In genomic region chr11:57214087-57214395, GRCh38 we compare ENCODE assay signal across 16 cellular contexts. TPM values are rescaled to one million over a fixed set of nuclear protein-coding genes. Genes with fewer than 3 reads are reported as not detected.
DNase-seq lines count a peak whose midpoint lies in the region; ATAC-seq and TF ChIP-seq lines count a peak whose summit lies in the region.
"Had no signal": no experiment of that assay in that cellular context is flagged by ENCODE, and none has a peak within 500 bp of the region (broad histone marks: within the 10 kb centered on the region; RNA-seq: fewer than 3 reads in every experiment).

No MANE protein-coding gene starts in this region.

- peak overlapping the region; percentile 24 for H3K9ac ChIP-seq in NT2/D1 (ENCODE audit: insufficient read length, low read depth)

- no peaks in the 10 kb centered on the region for H3K9me3 ChIP-seq in NT2/D1 (ENCODE audit: insufficient read depth, low read length)
- H3K9me3 ChIP-seq: gastrocnemius medialis, tibial nerve had no signal

- no peak for TF ChIP-seq CTCF in foreskin keratinocyte (conservative IDR thresholded peaks at IDR 0.05)
- no peak for TF ChIP-seq CTCF in omental fat pad (IDR thresholded peaks at IDR 0.05)

- DNase-seq in ELF-1 (ENCODE audit: low read depth, low spot score), result peak; percentile 50
- DNase-seq in NT2/D1 (ENCODE audit: low read depth, low spot score), result no peak
- DNase-seq in foreskin keratinocyte, result no peak
- DNase-seq in omental fat pad (ENCODE audit: low spot score), result no peak
- DNase-seq in GM19240 (ENCODE audit: insufficient read length, low spot score), result no peak
- no peak for DNase-seq in ecto neural progenitor cell (ENCODE audit: low spot score)
- DNase-seq in activated CD4-positive, alpha-beta T cell treated with anti-CD3 and anti-CD28 coated beads, Interleukin-2, amount 50 U/mL, for 4 hours, result no peak
- DNase-seq: gastrocnemius medialis; NCI-H1105; NCI-H510A treated with DMSO at 0.1 percent for 48 hours; stimulated activated CD4-positive, alpha-beta T cell treated with anti-CD3 and anti-CD28 coated beads, Interleukin-2, amount 100 ng/mL, for 24 hours had no signal

- no peak overlapping the region for H3K4me3 ChIP-seq in NT2/D1 (ENCODE audit: insufficient read length, low read depth)
- H3K4me3 ChIP-seq: gastrocnemius medialis, tibial nerve had no signal

- peak; percentile 7 for ATAC-seq in foreskin keratinocyte
- ATAC-seq in omental fat pad (ENCODE audit: low FRiP score), result peak; percentile 15
- ATAC-seq in HG03097 (IDR thresholded peaks at IDR 0.05; ENCODE audit: low FRiP score, unreplicated experiment), result no peak

- H3K27me3 ChIP-seq in NT2/D1 (ENCODE audit: insufficient read depth, insufficient read length) (no peaks in the 10 kb centered on the region), foreskin keratinocyte (peaks cover 3% of the 10 kb centered on the region)
- H3K27me3 ChIP-seq: gastrocnemius medialis, tibial nerve had no signal

- H3K4me1 ChIP-seq in NT2/D1 (ENCODE audit: insufficient read depth, insufficient read length), result peaks cover 8% of the 10 kb centered on the region
- peaks cover 10% of the 10 kb centered on the region for H3K4me1 ChIP-seq in foreskin keratinocyte

- H3K36me3 ChIP-seq in NT2/D1 (ENCODE audit: insufficient read depth, insufficient read length, low read length), result no peaks in the 10 kb centered on the region
- H3K36me3 ChIP-seq: gastrocnemius medialis, tibial nerve had no signal

- no peak overlapping the region for H3K27ac ChIP-seq in foreskin keratinocyte

RNA-seq across cellular contexts. Expression of gene APLNR, which starts 23.0 kb away (rescaled TPM):
- total RNA-seq in foreskin keratinocyte, result not detected in 2 replicates
- polyA plus RNA-seq in foreskin keratinocyte, result not detected in 2 replicates
- 10 to 100 TPM in 1 of 4 donors, 1 to 10 TPM in 3; 1.3 to 11.2 (median 1.7) TPM for total RNA-seq in omental fat pad
- total RNA-seq: activated T-helper 2 cell treated with anti-CD3 and anti-CD28 coated beads, Interferon-gamma antibody, Interleukin-2, Interleukin-4, amounts not matched to agents 10 μg/mL and 5 μg/mL and 100 μg/mL, durations not matched to agents 14 hours and 24 hours and 36 hours; pulmonary artery endothelial cell had no signal
- polyA plus RNA-seq: CD14-positive monocyte had no signal

RNA-seq across cellular contexts. Expression of gene LRRC55, which starts 32.3 kb away (rescaled TPM):
- total RNA-seq in foreskin keratinocyte (not detected in 2 replicates), omental fat pad (not detected)
- not detected in 2 replicates for polyA plus RNA-seq in foreskin keratinocyte
- total RNA-seq: activated T-helper 2 cell treated with anti-CD3 and anti-CD28 coated beads, Interferon-gamma antibody, Interleukin-2, Interleukin-4, amounts not matched to agents 10 μg/mL and 5 μg/mL and 100 μg/mL, durations not matched to agents 14 hours and 24 hours and 36 hours; gastrocnemius medialis; pulmonary artery endothelial cell; tibial nerve had no signal
- polyA plus RNA-seq: CD14-positive monocyte had no signal
